ENCODE assay signal across 25 cellular contexts in genomic region chr2:135936524-135936923, GRCh38.
"Had no signal": no experiment of that assay in that cellular context is flagged by ENCODE, and none has a peak within 500 bp of the region (broad histone marks: within the 10 kb centered on the region; RNA-seq: fewer than 3 reads in every experiment).

No MANE protein-coding gene starts in this region.

- H3K27ac ChIP-seq: breast epithelium, esophagus muscularis mucosa, foreskin keratinocyte, heart right ventricle, SK-N-MC, testis, VCaP had no signal

- H3K27ac Mint-ChIP-seq: activated naive CD4-positive, alpha-beta T cell treated with anti-CD3 and anti-CD28 coated beads for 36 hours; mesothelial cell of epicardium; T-helper 1 cell treated with Interleukin-12 subunit alpha and Interleukin-12 subunit beta and Interleukin-4 antibody, amounts not matched to agents 30 μg/mL and 1 μg/mL, for 36 hours had no signal

- DNase-seq: activated CD4-positive, alpha-beta T cell treated with anti-CD3 and anti-CD28 coated beads for 4 hours; activated effector memory CD4-positive, alpha-beta T cell treated with Interleukin-2 at 50 U/mL for 16 hours; activated naive CD4-positive, alpha-beta T cell treated with anti-CD3 and anti-CD28 coated beads for 36 hours; activated T-cell treated with anti-CD3 and anti-CD28 coated beads, Interleukin-2, amount 50 U/mL, for 4 hours; central memory CD4-positive, alpha-beta T cell; dermis blood vessel endothelial cell; effector CD4-positive, alpha-beta T cell; foreskin keratinocyte; heart right ventricle; naive thymus-derived CD4-positive, alpha-beta T cell; posterior cingulate gyrus; right cardiac atrium; stimulated activated CD4-positive, alpha-beta T cell treated with anti-CD3 and anti-CD28 coated beads, Interleukin-15, amount 100 ng/mL, for 24 hours; stimulated activated CD4-positive, alpha-beta T cell treated with anti-CD3 and anti-CD28 coated beads, Interleukin-2, amount 100 ng/mL, for 24 hours; stimulated activated naive CD4-positive, alpha-beta T cell; SW 1271; T-helper 9 cell; testis; trophoblast cell had no signal

- H3K27me3 Mint-ChIP-seq: naive thymus-derived CD4-positive, alpha-beta T cell had no signal

- H3K9me3 ChIP-seq: breast epithelium, esophagus muscularis mucosa, testis had no signal

- H3K4me3 ChIP-seq: breast epithelium, esophagus muscularis mucosa, heart right ventricle, SK-N-MC, testis had no signal

- H3K9me3 Mint-ChIP-seq: activated naive CD4-positive, alpha-beta T cell treated with anti-CD3 and anti-CD28 coated beads for 36 hours; activated T-cell treated with anti-CD3 and anti-CD28 coated beads, Interleukin-2, amount 50 U/mL, for 4 hours had no signal

- H3K36me3 ChIP-seq: breast epithelium had no signal

- ATAC-seq: activated T-cell treated with anti-CD3 and anti-CD28 coated beads, Interleukin-2, amount 50 U/mL, for 4 hours; foreskin keratinocyte; naive thymus-derived CD4-positive, alpha-beta T cell; right cardiac atrium had no signal

- H3K4me1 ChIP-seq: breast epithelium, foreskin keratinocyte, testis had no signal

- H3K4me3 Mint-ChIP-seq: activated naive CD4-positive, alpha-beta T cell treated with anti-CD3 and anti-CD28 coated beads for 36 hours; activated T-cell treated with anti-CD3 and anti-CD28 coated beads, Interleukin-2, amount 50 U/mL, for 4 hours; mesothelial cell of epicardium; naive thymus-derived CD4-positive, alpha-beta T cell; T-helper 1 cell treated with Interleukin-12 subunit alpha and Interleukin-12 subunit beta and Interleukin-4 antibody, amounts not matched to agents 30 μg/mL and 1 μg/mL, for 36 hours had no signal

- H3K4me1 Mint-ChIP-seq: mesothelial cell of epicardium had no signal

- H3K27me3 ChIP-seq: breast epithelium, esophagus muscularis mucosa, foreskin keratinocyte, heart right ventricle, testis had no signal
